8 cellular contexts compared by ENCODE assay signal in genomic region chr16:679808-680624, GRCh38. TPM values are rescaled to one million over a fixed set of nuclear protein-coding genes. Genes with fewer than 3 reads are reported as not detected.
DNase-seq lines count a peak whose midpoint lies in the region; ATAC-seq and TF ChIP-seq lines count a peak whose summit lies in the region.

Gene STUB1 (plus strand): TSS chr16:680410. CDS start chr16:680526, 116 bp downstream.

- DNase-seq in NCI-H2196 treated with DMSO at 0.1 percent for 48 hours (lab: John Stamatoyannopoulos, UW; ENCODE audit: unreplicated experiment): peak; percentile 83
- DNase-seq in caudate nucleus (lab: John Stamatoyannopoulos, UW): peak in 60 of 61 donors; percentile 37 to 96 (median 89)
- peak; percentile 96 for DNase-seq in islet precursor cell
- peak; percentile 96 for DNase-seq in spleen

- ATAC-seq in HG02852 (IDR thresholded peaks at IDR 0.05; ENCODE audit: unreplicated experiment): peak; percentile 42
- ATAC-seq in activated CD4-positive, CD25-positive, alpha-beta regulatory T cell treated with anti-CD3 and anti-CD28 coated beads, Interleukin-2, amount 50 U/mL, for 24 hours: peak; percentile 47 to 49
- no peak for ATAC-seq in HG02970 (IDR thresholded peaks at IDR 0.05; ENCODE audit: low FRiP score, unreplicated experiment)

- peak in 2 of 3 donors; percentile 24 to 40 for TF ChIP-seq POLR2A in spleen (IDR thresholded peaks at IDR 0.05)

- peaks cover 0 to 24% (median 17%) of the 10 kb centered on the region in 6 donors for H3K36me3 ChIP-seq in spleen

- H3K27me3 ChIP-seq in spleen (replicated peaks in 1 of 7): peaks cover 0 to 31% (median 15%) of the 10 kb centered on the region in 7 donors

- TF ChIP-seq CTCF in spleen (IDR thresholded peaks at IDR 0.05 in 8 of 11, conservative IDR thresholded peaks at IDR 0.05 in 3 of 11): no peak

- H3K27ac ChIP-seq in caudate nucleus (ENCODE audit: low read depth, low read length) (peak within 1 kb of the TSS; percentile 96), spleen (peak within 1 kb of the TSS; percentile 64 to 97 (median 92))

- H3K4me1 ChIP-seq in spleen: peaks cover 34 to 83% (median 69%) of the 10 kb centered on the region in 6 donors

- intact Hi-C loops in spleen (cut with DNase I; ENCODE audit: low total_unique reads): no loop called here

- H3K4me3 ChIP-seq in GM08714 (ENCODE audit: low read length) (peak within 1 kb of the TSS; percentile 95), spleen (peak within 1 kb of the TSS; percentile 65 to 93 (median 76))

- WGBS in spleen, 5 donors: 0 to 2% (median 2%) methylated on average over 29 to 93 of the region's 93 CpGs

- no peaks in the 10 kb centered on the region for H3K9me3 ChIP-seq in spleen

RNA-seq across cellular contexts. Expression of gene STUB1, which starts in this region (rescaled TPM):
- total RNA-seq in spleen: 100 to 1,000 TPM in 1 of 7 donors, 10 to 100 TPM in 6; 68.9 to 101 (median 79.3) TPM
- polyA plus RNA-seq in spleen: 100 to 1,000 TPM; 102 to 160 (median 107) TPM
